18 cellular contexts compared by ENCODE assay signal in genomic region chr17:38588775-38589174, GRCh38. TPM values are rescaled to one million over a fixed set of nuclear protein-coding genes. Genes with fewer than 3 reads are reported as not detected.
DNase-seq lines count a peak whose midpoint lies in the region; ATAC-seq, FAIRE-seq and TF ChIP-seq lines count a peak whose summit lies in the region.
"Had no signal": no experiment of that assay in that cellular context is flagged by ENCODE, and none has a peak within 500 bp of the region (broad histone marks: within the 10 kb centered on the region; RNA-seq: fewer than 3 reads in every experiment).

No MANE protein-coding gene starts in this region.

- H4K20me1 ChIP-seq in H1 (replicated peaks in 1 of 2; ENCODE audit: control insufficient read depth in 1 of 2, insufficient read depth in 2 of 2, low read length in 2 of 2) = peaks cover 0 to 9% of the 10 kb centered on the region in 2 experiments

- H3K4me1 ChIP-seq in H1 (replicated peaks in 1 of 4; ENCODE audit: control insufficient read depth in 3 of 4, insufficient read depth in 4 of 4, low read length in 3 of 4) = peaks cover 3 to 51% (median 29%) of the 10 kb centered on the region in 4 experiments

- H3K36me3 Mint-ChIP-seq in activated naive CD4-positive, alpha-beta T cell treated with anti-CD3 and anti-CD28 coated beads, Interleukin-2, amount 50 U/mL, for 24 hours = no peaks in the 10 kb centered on the region
- no peaks in the 10 kb centered on the region for H3K36me3 Mint-ChIP-seq in activated naive CD4-positive, alpha-beta T cell treated with anti-CD3 and anti-CD28 coated beads, Interleukin-2, amount 50 U/mL, for 72 hours
- no peaks in the 10 kb centered on the region for H3K36me3 Mint-ChIP-seq in type B pancreatic cell

- WGBS in H1 (ENCODE audit: extremely low coverage in 1 of 2, insufficient coverage in 1 of 2, insufficient read length in 1 of 2, insufficient replicate concordance in 2 of 2, low coverage in 1 of 2, low lambda C conversion rate in 2 of 2, missing lambda C conversion rate in 1 of 2), 2 experiments = 76% methylated on average over 9 of the region's 9 CpGs; no CpG with 5 or more reads in 1 of the 2 experiments

- no peaks in the 10 kb centered on the region for H3K23me2 ChIP-seq in H1 (ENCODE audit: low read depth, low read length)

- H2BK5ac ChIP-seq in H1 (ENCODE audit: low read depth, low read length) = peak overlapping the region; percentile 6; the same call in 1 of the 2 replicates

- no peak for ATAC-seq in activated naive CD4-positive, alpha-beta T cell treated with anti-CD3 and anti-CD28 coated beads, Interleukin-2, amount 50 U/mL, for 72 hours
- no peak for ATAC-seq in HG02571 (IDR thresholded peaks at IDR 0.05; ENCODE audit: unreplicated experiment)
- ATAC-seq in stimulated activated naive CD8-positive, alpha-beta T cell treated with anti-CD3 and anti-CD28 coated beads, Interleukin-15, amount 100 ng/mL, for 72 hours = no peak
- ATAC-seq: K562 had no signal

- TF ChIP-seq POLR2A in H1 (IDR thresholded peaks at IDR 0.05; ENCODE audit: control extremely low read depth in 1 of 2, low read depth in 2 of 2, low read length in 2 of 2) = no peak

- H3K27ac Mint-ChIP-seq in activated naive CD4-positive, alpha-beta T cell treated with anti-CD3 and anti-CD28 coated beads, Interleukin-2, amount 50 U/mL, for 24 hours = peak overlapping the region; percentile 7
- no peak overlapping the region for H3K27ac Mint-ChIP-seq in activated naive CD4-positive, alpha-beta T cell treated with anti-CD3 and anti-CD28 coated beads, Interleukin-2, amount 50 U/mL, for 72 hours
- H3K27ac Mint-ChIP-seq in type B pancreatic cell = peak overlapping the region; percentile 34
- H3K27ac Mint-ChIP-seq in stimulated activated naive CD8-positive, alpha-beta T cell treated with anti-CD3 and anti-CD28 coated beads, Interleukin-15, amount 100 ng/mL, for 72 hours = no peak overlapping the region

- CTCF ChIA-PET in H1 (lab: Charles Lee; ENCODE audit: partially characterized antibody) = interaction anchor here (1.0 to 32.0 kb wide), 6 partner anchors 13 to 147 kb away, joined by 3 to 914 read pairs (median 169); partner anchors contain the start of gene SRCIN1
- CTCF ChIA-PET in GM10248 (lab: Yijun Ruan, JAX) = interaction anchor here (1.0 to 12.6 kb wide), 4 partner anchors 18 to 77 kb away, joined by 3 to 92 read pairs (median 6); no protein-coding TSS in a partner anchor

- no peak overlapping the region for H2BK120ac ChIP-seq in H1 (replicated peaks; ENCODE audit: low read depth, low read length)

- peaks cover 0 to 2% (median 1%) of the 10 kb centered on the region in 4 experiments; a peak in 3 of 7 replicates for H3K27me3 ChIP-seq in H1 (replicated peaks in 1 of 4; ENCODE audit: control insufficient read depth in 3 of 4, extremely low read depth in 1 of 4, insufficient read depth in 3 of 4, low read length in 3 of 4)

- H3K4ac ChIP-seq in H1 (replicated peaks; ENCODE audit: insufficient read length, low read depth, low read length) = no peak overlapping the region

- H3K4me1 Mint-ChIP-seq in activated naive CD4-positive, alpha-beta T cell treated with anti-CD3 and anti-CD28 coated beads, Interleukin-2, amount 50 U/mL, for 24 hours = peaks cover 27% of the 10 kb centered on the region
- H3K4me1 Mint-ChIP-seq in type B pancreatic cell (ENCODE audit: unreplicated experiment) = peaks cover 42% of the 10 kb centered on the region
- peaks cover 56% of the 10 kb centered on the region for H3K4me1 Mint-ChIP-seq in stimulated activated naive CD8-positive, alpha-beta T cell treated with anti-CD3 and anti-CD28 coated beads, Interleukin-15, amount 100 ng/mL, for 72 hours

- POLR2A ChIA-PET in H1 (lab: Charles Lee; ENCODE audit: partially characterized antibody) = interaction anchor here (1.4 to 6.2 kb wide), 4 partner anchors 9 to 136 kb away, joined by 4 to 32 read pairs (median 17); no protein-coding TSS in a partner anchor
- POLR2A ChIA-PET in GM10248 (lab: Yijun Ruan, JAX) = no interaction called here

- no peak overlapping the region for H3K9ac ChIP-seq in H1 (replicated peaks in 1 of 4; ENCODE audit: extremely low read depth in 1 of 4, low read depth in 3 of 4, low read length in 3 of 4)

- TF ChIP-seq EP300 in H1 (IDR thresholded peaks at IDR 0.05; ENCODE audit: borderline replicate concordance in 1 of 2, low read depth in 2 of 2, low read length in 2 of 2) = no peak

- H3K4me3 ChIP-seq in H1 (ENCODE audit: extremely low read depth in 1 of 4, insufficient read depth in 2 of 4, low read depth in 3 of 4, low read length in 4 of 4) = no peak overlapping the region
- H3K4me3 ChIP-seq: K562, SJCRH30 had no signal

- no peak overlapping the region for H3K18ac ChIP-seq in H1 (ENCODE audit: extremely low read depth, low read length)

- no peak overlapping the region for H2AK5ac ChIP-seq in H1 (ENCODE audit: low read depth, low read length)

- H3K23ac ChIP-seq in H1 (ENCODE audit: insufficient read length) = no peak overlapping the region

- no peaks in the 10 kb centered on the region for H3K9me3 ChIP-seq in H1 (ENCODE audit: insufficient read depth in 2 of 2, low read depth in 1 of 2, low read length in 1 of 2)
- H3K9me3 ChIP-seq: SJCRH30 had no signal

- H2BK12ac ChIP-seq in H1 (ENCODE audit: low read depth, low read length) = peak overlapping the region; percentile 50; the same call in 1 of the 2 replicates

- no peak overlapping the region for H4K5ac ChIP-seq in H1 (ENCODE audit: insufficient read length, low read depth, low read length)

- H3K27ac ChIP-seq in H1 (ENCODE audit: low read depth, low read length) = no peak overlapping the region
- H3K27ac ChIP-seq: RWPE1, SJCRH30 had no signal

- no peak for TF ChIP-seq RAD21 in H1 (IDR thresholded peaks at IDR 0.05 in 1 of 2, conservative IDR thresholded peaks at IDR 0.05 in 1 of 2; ENCODE audit: low read depth in 2 of 2, low read length in 2 of 2)

- no peaks in the 10 kb centered on the region for H3K9me3 Mint-ChIP-seq in activated naive CD4-positive, alpha-beta T cell treated with anti-CD3 and anti-CD28 coated beads, Interleukin-2, amount 50 U/mL, for 24 hours
- no peaks in the 10 kb centered on the region for H3K9me3 Mint-ChIP-seq in activated naive CD4-positive, alpha-beta T cell treated with anti-CD3 and anti-CD28 coated beads, Interleukin-2, amount 50 U/mL, for 72 hours
- H3K9me3 Mint-ChIP-seq in type B pancreatic cell = no peaks in the 10 kb centered on the region
- no peaks in the 10 kb centered on the region for H3K9me3 Mint-ChIP-seq in stimulated activated naive CD8-positive, alpha-beta T cell treated with anti-CD3 and anti-CD28 coated beads, Interleukin-15, amount 100 ng/mL, for 72 hours

- no peaks in the 10 kb centered on the region for H3K79me2 ChIP-seq in H1 (ENCODE audit: control insufficient read depth in 1 of 2, insufficient read depth in 2 of 2, low read length in 2 of 2)

- no peak overlapping the region for H4K91ac ChIP-seq in H1 (replicated peaks; ENCODE audit: insufficient read length, low read length)

- H3K4me3 Mint-ChIP-seq in activated naive CD4-positive, alpha-beta T cell treated with anti-CD3 and anti-CD28 coated beads, Interleukin-2, amount 50 U/mL, for 24 hours = no peak overlapping the region
- no peak overlapping the region for H3K4me3 Mint-ChIP-seq in type B pancreatic cell
- no peak overlapping the region for H3K4me3 Mint-ChIP-seq in stimulated activated naive CD8-positive, alpha-beta T cell treated with anti-CD3 and anti-CD28 coated beads, Interleukin-15, amount 100 ng/mL, for 72 hours

- no peak overlapping the region for H3K56ac ChIP-seq in H1 (replicated peaks; ENCODE audit: insufficient read length, low read depth, low read length)

- no peaks in the 10 kb centered on the region; a peak in 1 of 8 replicates for H3K36me3 ChIP-seq in H1 (ENCODE audit: control insufficient read depth in 2 of 4, insufficient read depth in 4 of 4, low read length in 3 of 4)
- H3K36me3 ChIP-seq: SJCRH30 had no signal

- TF ChIP-seq CTCF in H1 (IDR thresholded peaks at IDR 0.05; ENCODE audit: control extremely low read depth in 1 of 3, insufficient read depth in 1 of 3, low read depth in 1 of 3, low read length in 3 of 3) = no peak
- no peak for TF ChIP-seq CTCF in type B pancreatic cell (conservative IDR thresholded peaks at IDR 0.05)
- no peak for TF ChIP-seq CTCF in GM10248 (IDR thresholded peaks at IDR 0.05; ENCODE audit: control extremely low read depth, extremely low read depth, low read depth, missing control alignments)

- H2AFZ ChIP-seq in H1 (ENCODE audit: low read length) = no peak overlapping the region

- 0 out of 2 replicates have a peak, but pooled peaks cover 2% of the 10 kb centered on the region for H3K79me1 ChIP-seq in H1 (ENCODE audit: low read depth, low read length)

- 0 out of 4 replicates have a peak overlapping the region, but pooled peaks of 1 of the 2 experiments have one; percentile 6 for H3K4me2 ChIP-seq in H1 (ENCODE audit: insufficient read depth in 1 of 2, low read depth in 2 of 2, low read length in 2 of 2)

- DNase-seq in activated naive CD4-positive, alpha-beta T cell treated with anti-CD3 and anti-CD28 coated beads, Interleukin-2, amount 50 U/mL, for 72 hours (ENCODE audit: low spot score in 2 of 2) = no peak
- DNase-seq in NCI-H2171 treated with DMSO at 0.1 percent for 48 hours (lab: John Stamatoyannopoulos, UW) (peak; percentile 92), H1 (ENCODE audit: low read depth in 1 of 2, low spot score in 2 of 2) (no peak), type B pancreatic cell (ENCODE audit: extremely low spot score, unreplicated experiment) (no peak), GM10248 (ENCODE audit: extremely low spot score) (no peak)
- DNase-seq in stimulated activated naive CD8-positive, alpha-beta T cell treated with anti-CD3 and anti-CD28 coated beads, Interleukin-15, amount 100 ng/mL, for 72 hours = no peak
- DNase-seq: C1 segment of cervical spinal cord; HCEC 1CT; MV-4-11; NCI-H2029; NK-92 treated with Interleukin-12 subunit alpha and Interleukin-12 subunit beta, amount 100 ng/mL, for 24 hours had no signal

- H4K8ac ChIP-seq in H1 (ENCODE audit: extremely low read depth, insufficient read depth, low read length) = no peak overlapping the region; the same call in 1 of the 2 replicates

- no peak overlapping the region for H2BK20ac ChIP-seq in H1 (ENCODE audit: low read length)

- FAIRE-seq in H1 (lab: Jason Lieb, UNC) = no peak
- FAIRE-seq: A204.1, GM19239, K562 had no signal

- H3K27me3 Mint-ChIP-seq in activated naive CD4-positive, alpha-beta T cell treated with anti-CD3 and anti-CD28 coated beads, Interleukin-2, amount 50 U/mL, for 24 hours = peaks cover 49% of the 10 kb centered on the region
- H3K27me3 Mint-ChIP-seq in type B pancreatic cell = peaks cover 8% of the 10 kb centered on the region
- H3K27me3 Mint-ChIP-seq in stimulated activated naive CD8-positive, alpha-beta T cell treated with anti-CD3 and anti-CD28 coated beads, Interleukin-15, amount 100 ng/mL, for 72 hours = peaks cover 99% of the 10 kb centered on the region

- H3K14ac ChIP-seq in H1 (ENCODE audit: insufficient read length) = no peak overlapping the region

- H2BK15ac ChIP-seq in H1 (ENCODE audit: low read length) = 0 out of 2 replicates have a peak overlapping the region, but pooled peaks have one; percentile 12

RNA-seq across cellular contexts. Expression of gene SRCIN1, which starts 17.0 kb away (rescaled TPM):
- 1 to 10 TPM; 1.1 to 1.2 TPM for total RNA-seq in activated naive CD4-positive, alpha-beta T cell treated with anti-CD3 and anti-CD28 coated beads, Interleukin-2, amount 50 U/mL, for 72 hours
- 3.8 and 4.1 TPM in 2 replicates for total RNA-seq in H1 (2021; fragmentation: NEBNext Ultra II Directional; extraction: Animal tissue kit (Norgen Biotek cat#: 25700))
- polyA plus RNA-seq in H1 (2011; rRNA removed) = 2.8 and 4.2 TPM in 2 replicates
- polyA plus RNA-seq in H1 (2011; cell fraction: cytosol; rRNA removed) = 2.3 TPM
- polyA plus RNA-seq in H1 (2011; cell fraction: nucleus; rRNA removed) = 14.3 TPM
- polyA plus RNA-seq in H1 (2012, experiment 1 of 2) = 5.2 to 6.7 TPM (median 6.1 TPM) in 4 replicates
- polyA plus RNA-seq in H1 (2012, experiment 2 of 2) = 2.0 TPM
- polyA plus RNA-seq in H1 (2013, experiment 1 of 2) = 1.7 TPM
- polyA plus RNA-seq in H1 (2013, experiment 2 of 2) = 1.3 TPM
- polyA minus RNA-seq in H1 (2011; rRNA and poly(A)+ RNA removed) = 2.0 and 3.7 TPM in 2 replicates
- polyA minus RNA-seq in H1 (2011; cell fraction: cytosol; rRNA and poly(A)+ RNA removed) = 5.5 TPM
- polyA minus RNA-seq in H1 (2011; cell fraction: nucleus; rRNA and poly(A)+ RNA removed) = 9.6 TPM
- 8.3 and 11.9 TPM in 2 replicates for total RNA-seq in type B pancreatic cell (ENCODE audit: low replicate concordance)

Comparison
In these comparisons a context has a peak if more than half of its experiments do, and no peak if none do; other contexts are left out.
1. H3K27ac Mint-ChIP-seq: peak in activated naive CD4-positive, alpha-beta T cell treated with anti-CD3 and anti-CD28 coated beads, Interleukin-2, amount 50 U/mL, for 24 hours (single experiment) and type B pancreatic cell (single experiment); none in activated naive CD4-positive, alpha-beta T cell treated with anti-CD3 and anti-CD28 coated beads, Interleukin-2, amount 50 U/mL, for 72 hours (0 of 2) and stimulated activated naive CD8-positive, alpha-beta T cell treated with anti-CD3 and anti-CD28 coated beads, Interleukin-15, amount 100 ng/mL, for 72 hours (0 of 2).